In the genomic region with DNA sequence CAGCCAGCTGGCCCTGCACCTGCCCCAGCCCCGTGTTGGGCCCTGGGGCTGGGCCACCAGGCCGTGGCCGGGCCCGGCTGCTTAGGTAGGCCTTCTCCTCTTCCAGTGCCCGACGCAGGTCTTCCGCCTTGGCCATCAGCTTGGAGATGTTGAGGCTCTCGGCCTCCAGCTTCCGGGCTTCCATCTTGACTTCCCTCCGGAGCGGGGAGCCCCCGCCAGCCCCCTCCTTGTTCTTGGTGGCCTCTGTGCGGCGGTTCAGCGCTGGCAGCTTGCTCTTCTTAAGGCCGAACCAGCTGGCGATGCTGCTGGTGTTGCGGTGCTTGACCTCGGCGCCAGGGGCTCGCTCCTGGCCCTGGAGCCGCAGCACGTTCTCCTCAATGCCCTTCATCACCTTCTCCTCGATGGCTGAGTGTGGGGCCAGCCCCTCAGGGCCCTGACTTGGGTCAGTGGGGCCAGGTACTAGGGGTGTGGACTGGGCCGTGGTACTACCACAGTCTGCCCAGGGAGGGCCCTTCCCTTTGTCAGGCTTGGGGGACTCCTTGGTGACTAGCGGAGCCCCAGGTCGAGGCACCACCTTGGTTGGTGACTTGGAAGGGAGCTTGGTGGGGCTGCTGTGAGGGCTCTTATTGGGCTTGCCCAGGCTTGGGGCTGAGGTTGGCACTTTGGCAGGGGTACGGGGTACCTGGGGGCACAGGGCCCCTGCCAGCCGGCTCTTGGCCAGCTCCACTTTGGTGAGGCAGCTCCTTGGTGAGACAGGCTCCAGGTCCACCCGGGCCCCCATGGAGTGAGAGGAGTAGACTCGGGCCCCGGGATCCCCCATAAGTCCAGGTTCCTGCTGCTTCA, we compare ENCODE assay signal across 17 cellular contexts. TPM values are rescaled to one million over a fixed set of nuclear protein-coding genes. Genes with fewer than 3 reads are reported as not detected.
DNase-seq lines count a peak whose midpoint lies in the region; ATAC-seq and TF ChIP-seq lines count a peak whose summit lies in the region.
"Had no signal": no experiment of that assay in that cellular context is flagged by ENCODE, and none has a peak within 500 bp of the region (broad histone marks: within the 10 kb centered on the region; RNA-seq: fewer than 3 reads in every experiment).

No MANE protein-coding gene starts in this region.

- in situ Hi-C loops in IMR-90 (cut with MboI; ENCODE audit: low sequenced_read_pairs): no loop called here

- H2AK9ac ChIP-seq in IMR-90 (replicated peaks; ENCODE audit: low read depth, low read length, poor library complexity): no peak overlapping the region

- DNase-seq in GM10266 (ENCODE audit: extremely low spot score) (peak; percentile 22), IMR-90 (no peak), mesenchymal stem cell (no peak), spleen (peak; percentile 66)
- no peak for DNase-seq in central memory CD4-positive, alpha-beta T cell
- DNase-seq: AML-193; DMS 273 treated with DMSO at 0.1 percent for 48 hours; H9; NCI-H1092 treated with DMSO at 0.1 percent for 48 hours; NCI-H2081; NCI-H446 treated with DMSO at 0.1 percent for 48 hours; NCI-H69; NK-92 treated with Interleukin-12 subunit alpha and Interleukin-12 subunit beta, amount 100 ng/mL, for 24 hours; SHP77 had no signal

- no peak for ATAC-seq in IMR-90 (ENCODE audit: low read depth)
- ATAC-seq in HG02970 (IDR thresholded peaks at IDR 0.05; ENCODE audit: low FRiP score, unreplicated experiment): no peak
- no peak for ATAC-seq in GM18517 (IDR thresholded peaks at IDR 0.05; ENCODE audit: unreplicated experiment)

- no peak overlapping the region for H3K4me3 ChIP-seq in IMR-90 (ENCODE audit: insufficient read depth, low read depth, low read length)
- no peak overlapping the region for H3K4me3 ChIP-seq in mesenchymal stem cell (ENCODE audit: insufficient read depth in 1 of 2, low read depth in 1 of 2, low read length in 2 of 2)
- H3K4me3 ChIP-seq in spleen: no peak overlapping the region
- H3K4me3 ChIP-seq: SK-N-MC had no signal

- TF ChIP-seq RAD21 in IMR-90 (IDR thresholded peaks at IDR 0.05; ENCODE audit: low read length): no peak

- no peak overlapping the region for H3K4me2 ChIP-seq in IMR-90 (ENCODE audit: low read depth, low read length)
- H3K4me2 ChIP-seq in mesenchymal stem cell (ENCODE audit: low read length, poor library complexity, severe bottlenecking): no peak overlapping the region

- TF ChIP-seq CTCF in GM10266 (IDR thresholded peaks at IDR 0.05; ENCODE audit: control insufficient read depth, insufficient read depth, low read depth, missing control alignments) (no peak), IMR-90 (conservative IDR thresholded peaks at IDR 0.05; ENCODE audit: low read depth, low read length) (no peak), spleen (IDR thresholded peaks at IDR 0.05 in 8 of 11, conservative IDR thresholded peaks at IDR 0.05 in 3 of 11) (no peak)

- no peaks in the 10 kb centered on the region for H3K27me3 ChIP-seq in IMR-90 (ENCODE audit: control insufficient read depth, insufficient read depth, low read length)
- H3K27me3 ChIP-seq in mesenchymal stem cell (ENCODE audit: control insufficient read depth in 1 of 2, insufficient read depth in 1 of 2, low read length in 2 of 2): no peaks in the 10 kb centered on the region
- H3K27me3 ChIP-seq in spleen (replicated peaks in 1 of 7): no peaks in the 10 kb centered on the region

- 100% methylated on average over 11 of the region's 32 CpGs; no CpG with 5 or more reads in 1 of the 2 experiments for WGBS in IMR-90 (ENCODE audit: extremely low coverage in 2 of 2, insufficient read length in 1 of 2), 2 experiments
- WGBS in mesenchymal stem cell: 96% methylated on average over 32 of the region's 32 CpGs
- WGBS in spleen, 5 donors: 91 to 95% (median 94%) methylated on average over 20 to 32 of the region's 32 CpGs

- H3K4ac ChIP-seq in IMR-90 (ENCODE audit: low read depth, low read length) (no peak overlapping the region), mesenchymal stem cell (ENCODE audit: low read depth in 1 of 2, low read length in 2 of 2) (no peak overlapping the region)

- H2BK5ac ChIP-seq in IMR-90 (ENCODE audit: low read depth, low read length, poor library complexity, severe bottlenecking) (no peak overlapping the region), mesenchymal stem cell (ENCODE audit: low read depth, low read length, poor library complexity, severe bottlenecking) (no peak overlapping the region)

- H3K9ac ChIP-seq in IMR-90 (ENCODE audit: low read depth, low read length) (no peak overlapping the region), mesenchymal stem cell (ENCODE audit: low read length) (no peak overlapping the region)

- H3K27ac ChIP-seq in IMR-90 (ENCODE audit: insufficient read depth, low read length) (no peak overlapping the region), mesenchymal stem cell (ENCODE audit: low read length, poor library complexity, severe bottlenecking) (no peak overlapping the region), spleen (no peak overlapping the region)
- H3K27ac ChIP-seq: SK-N-MC had no signal

- H4K20me1 ChIP-seq in IMR-90 (ENCODE audit: insufficient read depth, low read length): peaks cover 5% of the 10 kb centered on the region; the same call in 1 of the 2 replicates

- H2BK120ac ChIP-seq in IMR-90 (ENCODE audit: low read depth, low read length) (no peak overlapping the region), mesenchymal stem cell (ENCODE audit: low read depth, low read length) (no peak overlapping the region)

- H3K14ac ChIP-seq in IMR-90 (replicated peaks; ENCODE audit: low read depth, low read length) (no peak overlapping the region), mesenchymal stem cell (ENCODE audit: low read length in 2 of 2) (no peak overlapping the region)

- no peaks in the 10 kb centered on the region for H3K9me1 ChIP-seq in IMR-90 (ENCODE audit: insufficient read depth, low read length)

- H3K9me3 ChIP-seq in IMR-90 (ENCODE audit: control insufficient read depth, insufficient read depth, low read length): no peaks in the 10 kb centered on the region
- no peaks in the 10 kb centered on the region for H3K9me3 ChIP-seq in mesenchymal stem cell (ENCODE audit: control insufficient read depth, low read length)
- H3K9me3 ChIP-seq in spleen: no peaks in the 10 kb centered on the region

- no peak overlapping the region for H3K18ac ChIP-seq in IMR-90 (ENCODE audit: low read depth, low read length)
- no peak overlapping the region for H3K18ac ChIP-seq in mesenchymal stem cell (ENCODE audit: low read depth in 1 of 2, low read length in 2 of 2)

- intact Hi-C loops in IMR-90 (cut with micrococcal nuclease) (no loop called here), spleen (cut with DNase I; ENCODE audit: low total_unique reads) (no loop called here)

- no peaks in the 10 kb centered on the region for H3K4me1 ChIP-seq in IMR-90 (ENCODE audit: control insufficient read depth, insufficient read depth, low read length)
- H3K4me1 ChIP-seq in mesenchymal stem cell (ENCODE audit: control insufficient read depth, insufficient read depth, low read depth, low read length): peaks cover 1% of the 10 kb centered on the region
- peaks cover 0 to 13% (median 0%) of the 10 kb centered on the region in 6 donors for H3K4me1 ChIP-seq in spleen

- H2AFZ ChIP-seq in IMR-90 (replicated peaks; ENCODE audit: low read length, poor library complexity) (no peak overlapping the region), mesenchymal stem cell (ENCODE audit: low read depth, low read length) (no peak overlapping the region)

- no peak overlapping the region for H2BK12ac ChIP-seq in mesenchymal stem cell (ENCODE audit: low read length in 2 of 2)

- H4K8ac ChIP-seq in IMR-90 (ENCODE audit: low read depth in 2 of 2, low read length in 2 of 2) (no peak overlapping the region), mesenchymal stem cell (ENCODE audit: low read length) (peak overlapping the region; percentile 29)

- H4K91ac ChIP-seq in IMR-90 (ENCODE audit: insufficient read depth, low read depth, low read length): no peak overlapping the region
- H4K91ac ChIP-seq in mesenchymal stem cell (ENCODE audit: low read length): no peak overlapping the region

- dilution Hi-C loops in IMR-90 (cut with HindIII; ENCODE audit: low sequenced_read_pairs, unreplicated experiment): no loop called here

- H3K36me3 ChIP-seq in IMR-90 (ENCODE audit: control insufficient read depth, insufficient read depth, low read length): peaks cover 72% of the 10 kb centered on the region
- peaks cover 93 to 94% of the 10 kb centered on the region in 2 experiments for H3K36me3 ChIP-seq in mesenchymal stem cell (ENCODE audit: control insufficient read depth in 1 of 2, insufficient read depth in 2 of 2, low read depth in 1 of 2, low read length in 2 of 2)
- peaks cover 0 to 96% (median 54%) of the 10 kb centered on the region in 6 donors for H3K36me3 ChIP-seq in spleen

- no peaks in the 10 kb centered on the region for H3K79me1 ChIP-seq in IMR-90 (ENCODE audit: low read depth in 1 of 2, low read length in 2 of 2)
- H3K79me1 ChIP-seq in mesenchymal stem cell (replicated peaks; ENCODE audit: low read length, poor library complexity, severe bottlenecking): peaks cover 34% of the 10 kb centered on the region

- CTCF ChIA-PET in IMR-90 (lab: Yijun Ruan, JAX): no interaction called here

- TF ChIP-seq POLR2A in IMR-90 (IDR thresholded peaks at IDR 0.05; ENCODE audit: low read depth, low read length): no peak
- no peak for TF ChIP-seq POLR2A in spleen (IDR thresholded peaks at IDR 0.05)

- BruUV-seq in IMR-90 (replicated peaks; lab: Mats Ljungman, UMichigan): TSS peak; percentile 19

- no peak overlapping the region for H4K5ac ChIP-seq in IMR-90 (ENCODE audit: low read depth, low read length)

- H2AK5ac ChIP-seq in IMR-90 (ENCODE audit: low read depth, low read length) (no peak overlapping the region), mesenchymal stem cell (ENCODE audit: low read length, severe bottlenecking) (no peak overlapping the region)

- POLR2A ChIA-PET in IMR-90 (lab: Charles Lee; ENCODE audit: unreplicated experiment): no interaction called here

- H3K23ac ChIP-seq in IMR-90 (ENCODE audit: low read depth, low read length) (no peak overlapping the region), mesenchymal stem cell (ENCODE audit: low read length in 2 of 2) (no peak overlapping the region)

- H3K56ac ChIP-seq in IMR-90 (ENCODE audit: extremely low read depth, insufficient read depth, low read length): no peak overlapping the region

- H2BK20ac ChIP-seq in IMR-90 (ENCODE audit: low read depth, low read length): no peak overlapping the region

- H2BK15ac ChIP-seq in IMR-90 (ENCODE audit: low read depth, low read length) (no peak overlapping the region), mesenchymal stem cell (ENCODE audit: low read depth, poor library complexity, severe bottlenecking) (peak overlapping the region; percentile 3)

RNA-seq across cellular contexts. Expression of a gene that starts 33.2 kb away (rescaled TPM):
- 6.1 and 7.2 TPM in 2 replicates for total RNA-seq in IMR-90 (2012; rRNA removed)
- 14.4 and 16.4 TPM in 2 replicates for polyA plus RNA-seq in IMR-90 (2012; rRNA removed)
- 7.3 and 11.2 TPM in 2 replicates for polyA plus RNA-seq in IMR-90 (2012; cell fraction: cytosol; rRNA removed)
- 38.8 and 64.4 TPM in 2 replicates for polyA plus RNA-seq in IMR-90 (2012; cell fraction: nucleus; rRNA removed; ENCODE audit: low replicate concordance)
- polyA plus RNA-seq in mesenchymal stem cell (2013, experiment 1 of 2): 23.5 TPM
- 22.0 TPM for polyA plus RNA-seq in mesenchymal stem cell (2013, experiment 2 of 2)
- total RNA-seq in spleen: 10 to 100 TPM; 19.9 to 29.4 (median 23.6) TPM
- 10 to 100 TPM in 1 of 3 donors, 1 to 10 TPM in 2; 3.6 to 15.3 (median 7.0) TPM for polyA plus RNA-seq in spleen

RNA-seq across cellular contexts. Expression of a gene that starts 47.9 kb away (rescaled TPM):
- 2.3 and 2.5 TPM in 2 replicates for total RNA-seq in IMR-90 (2012; rRNA removed)
- polyA plus RNA-seq in IMR-90 (2012; rRNA removed): 1.7 and 2.3 TPM in 2 replicates
- 0.78 and 1.1 TPM in 2 replicates for polyA plus RNA-seq in IMR-90 (2012; cell fraction: cytosol; rRNA removed)
- polyA plus RNA-seq in IMR-90 (2012; cell fraction: nucleus; rRNA removed; ENCODE audit: low replicate concordance): 0.88 and 1.3 TPM in 2 replicates
- polyA plus RNA-seq in mesenchymal stem cell (2013, experiment 1 of 2): 4.1 TPM
- polyA plus RNA-seq in mesenchymal stem cell (2013, experiment 2 of 2): 4.4 TPM
- total RNA-seq in spleen: 1 to 10 TPM; 4.8 to 7.4 (median 5.3) TPM
- polyA plus RNA-seq in spleen: 1 to 10 TPM; 3.3 to 5.1 (median 4.6) TPM

RNA-seq across cellular contexts. Expression of a gene that starts 53.7 kb away (rescaled TPM):
- total RNA-seq in IMR-90 (2012; rRNA removed) (255 and 369 TPM in 2 replicates), spleen (100 to 1,000 TPM; 338 to 437 (median 396) TPM)
- polyA plus RNA-seq in IMR-90 (2012; rRNA removed) (267 and 285 TPM in 2 replicates), spleen (100 to 1,000 TPM; 100 to 130 (median 106) TPM)
- 145 and 287 TPM in 2 replicates for polyA plus RNA-seq in IMR-90 (2012; cell fraction: cytosol; rRNA removed)
- polyA plus RNA-seq in IMR-90 (2012; cell fraction: nucleus; rRNA removed; ENCODE audit: low replicate concordance): 57.9 and 235 TPM in 2 replicates
- polyA plus RNA-seq in mesenchymal stem cell (2013, experiment 1 of 2): 439 TPM
- polyA plus RNA-seq in mesenchymal stem cell (2013, experiment 2 of 2): 459 TPM

Comparison
In these comparisons a context has a peak if more than half of its experiments do, and no peak if none do; other contexts are left out.
1. DNase-seq: peak in GM10266 (single experiment) and spleen (single experiment); none in IMR-90 (single experiment), mesenchymal stem cell (single experiment) and central memory CD4-positive, alpha-beta T cell (single experiment).